19 cellular contexts compared by ENCODE assay signal in the genomic region with DNA sequence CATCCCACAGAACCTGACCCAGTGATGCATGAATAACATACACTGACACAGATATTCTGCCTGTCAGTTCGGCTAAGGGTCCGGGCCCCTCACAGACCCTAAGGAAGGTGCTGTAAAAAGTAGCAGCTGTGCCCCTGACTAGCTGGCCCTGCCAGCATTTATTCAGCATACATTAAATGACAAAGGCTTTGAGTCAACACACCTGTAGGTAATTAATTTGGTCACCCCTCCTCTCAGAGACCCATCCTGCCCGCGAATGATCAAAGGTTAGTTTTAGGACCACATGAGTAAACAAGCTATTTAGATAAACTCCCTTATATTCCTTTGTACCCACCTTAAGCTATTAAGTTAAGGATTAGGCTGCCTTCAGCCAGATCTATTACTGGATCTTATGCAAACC.
"Had no signal": no experiment of that assay in that cellular context is flagged by ENCODE, and none has a peak within 500 bp of the region (broad histone marks: within the 10 kb centered on the region; RNA-seq: fewer than 3 reads in every experiment).

No MANE protein-coding gene starts in this region.

- H3K27ac ChIP-seq: coronary artery, dorsolateral prefrontal cortex, esophagus muscularis mucosa, foreskin keratinocyte, gastroesophageal sphincter, heart left ventricle, hepatocyte, left lung, lower lobe of right lung had no signal

- DNase-seq: dermis blood vessel endothelial cell; dorsolateral prefrontal cortex; effector CD4-positive, alpha-beta T cell; effector memory CD4-positive, alpha-beta T cell; foreskin keratinocyte; heart left ventricle; hypothalamus; left cardiac atrium; left lung; left ventricle myocardium superior; lower lobe of right lung; mesenchymal stem cell; mucosa of descending colon; naive B cell had no signal

- ATAC-seq: foreskin keratinocyte, gastroesophageal sphincter, heart left ventricle, left cardiac atrium, left lung, left ventricle myocardium superior, lower lobe of right lung, mucosa of descending colon had no signal

- H3K4me3 Mint-ChIP-seq: mesothelial cell of epicardium, naive B cell had no signal

- H3K4me1 Mint-ChIP-seq: mesothelial cell of epicardium, naive B cell had no signal

- H3K36me3 ChIP-seq: esophagus muscularis mucosa, gastroesophageal sphincter, heart left ventricle, left lung, lower lobe of right lung had no signal

- H3K4me1 ChIP-seq: esophagus muscularis mucosa, foreskin keratinocyte, gastroesophageal sphincter, heart left ventricle, left lung, lower lobe of right lung had no signal

- H3K36me3 Mint-ChIP-seq: mesothelial cell of epicardium, naive B cell had no signal

- H3K4me3 ChIP-seq: coronary artery, dorsolateral prefrontal cortex, esophagus muscularis mucosa, gastroesophageal sphincter, heart left ventricle, hepatocyte, left lung, lower lobe of right lung, mucosa of descending colon had no signal

- H3K9me3 Mint-ChIP-seq: mesothelial cell of epicardium had no signal

- H3K27me3 ChIP-seq: dorsolateral prefrontal cortex, esophagus muscularis mucosa, gastroesophageal sphincter, heart left ventricle, hepatocyte, left lung had no signal

- H3K9me3 ChIP-seq: esophagus muscularis mucosa, gastroesophageal sphincter, left lung, lower lobe of right lung, mucosa of descending colon had no signal

- H3K27ac Mint-ChIP-seq: mesothelial cell of epicardium, naive B cell had no signal
